ENCODE assay signal across 1 cellular context in genomic region chr9:93458702-93459101, GRCh38.
A peak's percentile ranks its signal among the peaks of the same experiment; 100 is the strongest.
TF ChIP-seq lines count a peak whose summit lies in the region.

No MANE protein-coding gene starts in this region.

TF ChIP-seq in HepG2, 621 proteins besides CTCF, POLR2A, EP300 and RAD21:
- TF ChIP-seq RXRB (CRISPR knock-in tag; IDR thresholded peaks at IDR 0.05; ENCODE audit: borderline replicate concordance) (0 out of 2 replicates have a peak, but pooled peaks have one; percentile 8), THRA (CRISPR knock-in tag; IDR thresholded peaks at IDR 0.05; ENCODE audit: borderline replicate concordance) (peak; percentile 52; the same call in 1 of the 2 replicates), ZNF205 (CRISPR knock-in tag; IDR thresholded peaks at IDR 0.05) (no peak)
